Comparison of ENCODE assay signal across 8 cellular contexts in the genomic region with DNA sequence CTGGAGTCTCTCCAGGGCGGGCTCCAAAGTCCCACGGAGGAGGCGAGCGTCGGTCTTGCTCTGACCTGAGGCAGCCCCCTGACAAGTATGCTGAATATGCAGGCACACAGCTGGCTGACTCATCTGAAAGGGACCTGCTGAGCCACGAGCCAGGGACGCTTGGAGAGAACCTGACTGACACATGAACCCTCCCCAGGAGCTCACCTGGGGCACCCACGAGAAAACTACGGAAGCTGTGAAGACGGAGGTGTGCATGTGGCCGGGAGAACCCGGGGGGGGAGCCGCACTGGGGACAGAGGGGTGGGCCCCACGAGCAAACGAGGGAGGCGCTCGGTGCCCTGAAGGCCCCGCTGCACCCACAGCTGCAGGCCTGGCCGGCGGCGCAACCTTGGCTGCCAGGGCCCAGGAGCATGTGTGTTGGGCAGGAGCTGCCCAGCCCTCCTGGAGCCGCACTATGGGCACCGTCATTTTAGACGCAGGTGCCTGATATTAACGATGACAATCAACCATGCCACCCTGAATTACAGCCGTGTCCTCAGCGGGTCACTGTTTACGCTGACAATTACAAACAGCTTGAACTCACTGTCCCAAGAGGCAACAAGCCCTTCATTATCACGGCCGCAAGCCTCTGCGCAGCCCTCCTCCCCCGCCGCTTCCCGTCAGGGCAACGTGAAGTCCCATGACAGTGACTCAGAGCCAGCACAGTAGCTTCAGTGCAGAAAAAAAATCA.
DNase-seq lines count a peak whose midpoint lies in the region; FAIRE-seq and TF ChIP-seq lines count a peak whose summit lies in the region.

No MANE protein-coding gene starts in this region.

- H3K9me3 ChIP-seq in fibroblast of lung (ENCODE audit: control insufficient read depth, insufficient read depth, low read depth, low read length), result no peaks in the 10 kb centered on the region
- no peaks in the 10 kb centered on the region for H3K9me3 ChIP-seq in muscle layer of colon (ENCODE audit: low read length)

- H2AFZ ChIP-seq in fibroblast of lung (ENCODE audit: low read length), result no peak overlapping the region

- peak; percentile 49 for FAIRE-seq in RCC 7860 (lab: Jason Lieb, UNC)

- TF ChIP-seq CTCF in fibroblast of lung (conservative IDR thresholded peaks at IDR 0.05 in 1 of 2, IDR thresholded peaks at IDR 0.05 in 1 of 2; ENCODE audit: low read depth in 1 of 2, low read length in 2 of 2), result no peak

- DNase-seq in ELR (ENCODE audit: low read depth), result peak; percentile 47
- DNase-seq in RCC 7860 (ENCODE audit: low spot score), result peak; percentile 80
- DNase-seq in fibroblast of lung (ENCODE audit: low read depth in 2 of 2), result peak; percentile 78 to 91
- DNase-seq in activated CD4-positive, CD25-positive, alpha-beta regulatory T cell treated with anti-CD3 and anti-CD28 coated beads, Interleukin-2, amount 50 U/mL, for 72 hours, result no peak
- no peak for DNase-seq in T-helper 2 cell
- no peak for DNase-seq in effector CD8-positive, alpha-beta T cell (lab: John Stamatoyannopoulos, UW)
- no peak for DNase-seq in NCI-H187 treated with DMSO at 0.1 percent for 48 hours (lab: John Stamatoyannopoulos, UW)

- no peaks in the 10 kb centered on the region for H3K27me3 ChIP-seq in fibroblast of lung (ENCODE audit: control insufficient read depth, insufficient read depth, low read length)
- H3K27me3 ChIP-seq in muscle layer of colon (ENCODE audit: control insufficient read depth in 1 of 2, insufficient read depth in 2 of 2, low read length in 2 of 2), result no peaks in the 10 kb centered on the region

- peak overlapping the region; percentile 25 for H3K4me2 ChIP-seq in fibroblast of lung (ENCODE audit: extremely low read depth, insufficient read depth, low read length)

- no peaks in the 10 kb centered on the region for H3K36me3 ChIP-seq in fibroblast of lung (ENCODE audit: control insufficient read depth, insufficient read depth, low read length)
- H3K36me3 ChIP-seq in muscle layer of colon (ENCODE audit: insufficient read depth, low read length), result no peaks in the 10 kb centered on the region

- H4K20me1 ChIP-seq in fibroblast of lung (ENCODE audit: control insufficient read depth, extremely low read depth, insufficient read depth, low read length), result no peaks in the 10 kb centered on the region

- peak overlapping the region; percentile 52 for H3K9ac ChIP-seq in fibroblast of lung (ENCODE audit: insufficient read depth, low read length)
- peak overlapping the region; percentile 42 for H3K9ac ChIP-seq in muscle layer of colon (ENCODE audit: low read length)

- H3K4me1 ChIP-seq in fibroblast of lung (ENCODE audit: control insufficient read depth, extremely low read depth, insufficient read depth, low read length) (peaks cover 18% of the 10 kb centered on the region), muscle layer of colon (ENCODE audit: insufficient read depth, low read length) (peaks cover 58% of the 10 kb centered on the region)

- peak overlapping the region; percentile 73 for H3K27ac ChIP-seq in fibroblast of lung (ENCODE audit: insufficient read depth, low read length)
- H3K27ac ChIP-seq in muscle layer of colon (ENCODE audit: low read depth, low read length), result peak overlapping the region; percentile 67

- peaks cover 32% of the 10 kb centered on the region for H3K79me2 ChIP-seq in fibroblast of lung (ENCODE audit: control insufficient read depth, insufficient read depth, low read length)

- H3K4me3 ChIP-seq in fibroblast of lung (replicated peaks in 1 of 4; ENCODE audit: control extremely low read depth in 1 of 4, insufficient read depth in 1 of 4, low read depth in 3 of 4, low read length in 4 of 4) (no peak overlapping the region), muscle layer of colon (ENCODE audit: low read depth in 1 of 2, low read length in 2 of 2) (peak overlapping the region in 1 of 2 donors; percentile 38)

Comparison
In these comparisons a context has a peak if more than half of its experiments do, and no peak if none do; other contexts are left out.
1. DNase-seq: peak in ELR (single experiment), RCC 7860 (single experiment) and fibroblast of lung (2 of 2); none in activated CD4-positive, CD25-positive, alpha-beta regulatory T cell treated with anti-CD3 and anti-CD28 coated beads, Interleukin-2, amount 50 U/mL, for 72 hours (single experiment), T-helper 2 cell (0 of 5), effector CD8-positive, alpha-beta T cell (single experiment) and NCI-H187 treated with DMSO at 0.1 percent for 48 hours (single experiment).